Comparison of ENCODE assay signal across 25 cellular contexts in the genomic region with DNA sequence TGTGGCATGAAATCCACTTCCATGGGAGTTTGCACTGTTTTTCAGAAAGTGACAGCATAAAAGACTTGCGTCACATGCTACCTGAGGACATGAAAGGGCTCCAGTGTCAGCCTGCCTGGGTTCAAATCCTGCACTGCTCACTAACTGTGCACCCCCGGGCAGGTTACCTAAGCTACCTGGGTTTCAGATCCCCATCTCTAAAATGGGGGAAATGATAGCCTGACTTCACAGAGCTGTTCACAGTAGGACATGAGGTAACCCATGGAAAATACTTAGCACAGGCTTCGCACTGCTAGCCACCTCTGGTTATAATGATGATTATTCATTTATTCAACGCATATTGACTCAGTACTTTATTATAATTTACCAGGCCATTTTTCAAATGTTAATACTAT. TPM values are rescaled to one million over a fixed set of nuclear protein-coding genes. Genes with fewer than 3 reads are reported as not detected.
DNase-seq lines count a peak whose midpoint lies in the region; ATAC-seq and TF ChIP-seq lines count a peak whose summit lies in the region.
"Had no signal": no experiment of that assay in that cellular context is flagged by ENCODE, and none has a peak within 500 bp of the region (broad histone marks: within the 10 kb centered on the region; RNA-seq: fewer than 3 reads in every experiment).

No MANE protein-coding gene starts in this region.

- H3K4me3 ChIP-seq in right cardiac atrium (ENCODE audit: low read length) (no peak overlapping the region), left ventricle myocardium inferior (no peak overlapping the region), SU-DHL-6 (ENCODE audit: insufficient read depth, low read length, poor library complexity, severe bottlenecking) (no peak overlapping the region), SK-N-SH (ENCODE audit: low read depth in 2 of 2, low read length in 1 of 2) (no peak overlapping the region)
- H3K4me3 ChIP-seq: prostate gland, sigmoid colon, SJCRH30, vagina had no signal

- WGBS in right cardiac atrium, result 84% methylated on average over 4 of the region's 4 CpGs
- 81% methylated on average over 4 of the region's 4 CpGs for WGBS in SK-N-SH (ENCODE audit: low lambda C conversion rate)

- H3K27me3 ChIP-seq in right cardiac atrium (ENCODE audit: control insufficient read depth, insufficient read depth), result no peaks in the 10 kb centered on the region
- H3K27me3 ChIP-seq in left ventricle myocardium inferior (ENCODE audit: low read depth), result no peaks in the 10 kb centered on the region
- no peaks in the 10 kb centered on the region for H3K27me3 ChIP-seq in SU-DHL-6 (ENCODE audit: low read length)
- H3K27me3 ChIP-seq in layer of hippocampus (ENCODE audit: control insufficient read depth, insufficient read depth, low read length), result no peaks in the 10 kb centered on the region
- H3K27me3 ChIP-seq in SK-N-SH (ENCODE audit: insufficient read depth), result no peaks in the 10 kb centered on the region
- H3K27me3 ChIP-seq: sigmoid colon, SJCRH30, vagina had no signal

- POLR2A ChIA-PET in SK-N-SH (lab: Yijun Ruan, JAX), result no interaction called here

- H3K9ac ChIP-seq in SU-DHL-6 (ENCODE audit: low read length) (no peak overlapping the region), SK-N-SH (no peak overlapping the region)

- H3K9me3 ChIP-seq in right cardiac atrium (ENCODE audit: control insufficient read depth, low read length) (no peaks in the 10 kb centered on the region), left ventricle myocardium inferior (replicated peaks) (no peaks in the 10 kb centered on the region), SU-DHL-6 (ENCODE audit: insufficient read depth, low read length) (no peaks in the 10 kb centered on the region), SK-N-SH (no peaks in the 10 kb centered on the region)
- H3K9me3 ChIP-seq: prostate gland, sigmoid colon, SJCRH30, vagina had no signal

- no peak for TF ChIP-seq RAD21 in SK-N-SH (IDR thresholded peaks at IDR 0.05; ENCODE audit: low read length)

- H4K20me1 ChIP-seq in SU-DHL-6 (ENCODE audit: low read depth, low read length), result peaks cover 6% of the 10 kb centered on the region; the same call in 1 of the 2 replicates
- H4K20me1 ChIP-seq in SK-N-SH (ENCODE audit: insufficient read depth), result no peaks in the 10 kb centered on the region

- no peak for TF ChIP-seq CTCF in left ventricle myocardium inferior (IDR thresholded peaks at IDR 0.05; ENCODE audit: borderline replicate concordance)
- TF ChIP-seq CTCF in SU-DHL-6 (IDR thresholded peaks at IDR 0.05; ENCODE audit: insufficient read depth, low read length, poor library complexity, severe bottlenecking), result no peak
- no peak for TF ChIP-seq CTCF in SK-N-SH (IDR thresholded peaks at IDR 0.05)

- no peak for DNase-seq in right cardiac atrium
- no peak for DNase-seq in left ventricle myocardium inferior
- no peak for DNase-seq in activated gamma-delta T cell (lab: John Stamatoyannopoulos, UW)
- no peak for DNase-seq in SK-N-SH
- DNase-seq in activated CD4-positive, alpha-beta T cell treated with anti-CD3 and anti-CD28 coated beads for 48 hours, result no peak
- DNase-seq in activated T-cell treated with anti-CD3 and anti-CD28 coated beads, Interleukin-2, amount 50 U/mL, for 1 hour, result no peak
- DNase-seq: activated CD4-positive, CD25-positive, alpha-beta regulatory T cell treated with anti-CD3 and anti-CD28 coated beads, Interleukin-2, amount 50 U/mL, for 72 hours; activated effector memory CD4-positive, alpha-beta T cell treated with Interleukin-2 at 50 U/mL for 16 hours; activated naive CD8-positive, alpha-beta T cell treated with anti-CD3 and anti-CD28 coated beads, Interleukin-2, amount 10 ng/mL, durations not matched to agents 7 days and 5 days; DMS153; left ventricle myocardium superior; naive thymus-derived CD4-positive, alpha-beta T cell; NCI-H1092 treated with DMSO at 0.1 percent for 48 hours; NCI-H187; NCI-H2227 treated with DMSO at 0.1 percent for 48 hours; NCI-H526 treated with DMSO at 0.1 percent for 48 hours; sigmoid colon; SJCRH30; stimulated activated naive CD8-positive, alpha-beta T cell treated with anti-CD3 and anti-CD28 coated beads, Interleukin-15, Interleukin-2, amounts not matched to agents 100 U/mL and 50 U/mL, for 24 hours had no signal

- H3K9me2 ChIP-seq in SU-DHL-6 (replicated peaks; ENCODE audit: insufficient read depth, low read length), result no peaks in the 10 kb centered on the region
- H3K9me2 ChIP-seq in SK-N-SH, result no peaks in the 10 kb centered on the region

- H3F3A ChIP-seq in SU-DHL-6 (ENCODE audit: insufficient read depth) (peaks cover 17% of the 10 kb centered on the region), SK-N-SH (replicated peaks; ENCODE audit: insufficient read depth) (peaks cover 16% of the 10 kb centered on the region)

- no peak for ATAC-seq in right cardiac atrium
- ATAC-seq: activated CD8-positive, alpha-beta T cell treated with anti-CD3 and anti-CD28 coated beads for 36 hours; HCT116; left ventricle myocardium superior; naive thymus-derived CD4-positive, alpha-beta T cell; stimulated activated naive CD8-positive, alpha-beta T cell treated with anti-CD3 and anti-CD28 coated beads, Interleukin-15, Interleukin-2, amounts not matched to agents 100 U/mL and 50 U/mL, for 24 hours had no signal

- intact Hi-C loops in right cardiac atrium (cut with DNase I), result no loop called here
- intact Hi-C loops in left ventricle myocardium inferior (cut with micrococcal nuclease), result no loop called here

- H3K4me1 ChIP-seq in right cardiac atrium (ENCODE audit: control insufficient read depth, insufficient read depth, low read length) (peaks cover 11% of the 10 kb centered on the region), left ventricle myocardium inferior (peaks cover 61% of the 10 kb centered on the region), SK-N-SH (ENCODE audit: control insufficient read depth in 1 of 2, insufficient read depth in 2 of 2, low read depth in 1 of 2, low read length in 1 of 2) (peaks cover 0 to 27% of the 10 kb centered on the region in 2 experiments; a peak in 3 of 4 replicates)
- H3K4me1 ChIP-seq: prostate gland, SJCRH30 had no signal

- H3K36me3 ChIP-seq in left ventricle myocardium inferior (peaks cover 54% of the 10 kb centered on the region), SU-DHL-6 (ENCODE audit: low read length) (peaks cover 18% of the 10 kb centered on the region), SK-N-SH (replicated peaks in 1 of 2; ENCODE audit: control insufficient read depth in 1 of 2, insufficient read depth in 2 of 2, low read length in 1 of 2) (peaks cover 30 to 75% of the 10 kb centered on the region in 2 experiments)
- H3K36me3 ChIP-seq: prostate gland, SJCRH30 had no signal

- H3K4me2 ChIP-seq in SU-DHL-6 (ENCODE audit: low read depth, low read length, poor library complexity, severe bottlenecking) (peak overlapping the region; percentile 32), SK-N-SH (no peak overlapping the region)

- H3K27ac ChIP-seq in right cardiac atrium (ENCODE audit: low read length), result peak overlapping the region; percentile 17
- H3K27ac ChIP-seq in left ventricle myocardium inferior (replicated peaks), result no peak overlapping the region
- no peak overlapping the region for H3K27ac ChIP-seq in SU-DHL-6 (ENCODE audit: low read depth, low read length)
- H3K27ac ChIP-seq in layer of hippocampus (ENCODE audit: low read depth, low read length), result peak overlapping the region; percentile 4
- H3K27ac ChIP-seq in SK-N-SH (ENCODE audit: low read depth in 2 of 2, low read length in 1 of 2), result no peak overlapping the region
- H3K27ac ChIP-seq: prostate gland, sigmoid colon, SJCRH30, vagina had no signal

- CTCF ChIA-PET in SK-N-SH (lab: Yijun Ruan, JAX), result no interaction called here

- no peaks in the 10 kb centered on the region for H3K79me2 ChIP-seq in SU-DHL-6 (ENCODE audit: insufficient read depth, low read length)
- H3K79me2 ChIP-seq in SK-N-SH (ENCODE audit: insufficient read depth), result no peaks in the 10 kb centered on the region

- H2AFZ ChIP-seq in SU-DHL-6 (ENCODE audit: low read depth, low read length, severe bottlenecking) (no peak overlapping the region), SK-N-SH (ENCODE audit: low read depth) (no peak overlapping the region)

- TF ChIP-seq EP300 in SK-N-SH (IDR thresholded peaks at IDR 0.05; ENCODE audit: borderline replicate concordance in 1 of 2, low read depth in 1 of 2, low read length in 1 of 2), result no peak

TF ChIP-seq in SK-N-SH, 30 proteins besides CTCF, POLR2A, EP300 and RAD21 (continues in another document):
- no peak for TF ChIP-seq SIN3A (IDR thresholded peaks at IDR 0.05; ENCODE audit: borderline replicate concordance, low read depth, low read length)
- TF ChIP-seq POLR2AphosphoS5 (IDR thresholded peaks at IDR 0.05; ENCODE audit: low read depth, low read length), result no peak
- TF ChIP-seq, protein P1, sequence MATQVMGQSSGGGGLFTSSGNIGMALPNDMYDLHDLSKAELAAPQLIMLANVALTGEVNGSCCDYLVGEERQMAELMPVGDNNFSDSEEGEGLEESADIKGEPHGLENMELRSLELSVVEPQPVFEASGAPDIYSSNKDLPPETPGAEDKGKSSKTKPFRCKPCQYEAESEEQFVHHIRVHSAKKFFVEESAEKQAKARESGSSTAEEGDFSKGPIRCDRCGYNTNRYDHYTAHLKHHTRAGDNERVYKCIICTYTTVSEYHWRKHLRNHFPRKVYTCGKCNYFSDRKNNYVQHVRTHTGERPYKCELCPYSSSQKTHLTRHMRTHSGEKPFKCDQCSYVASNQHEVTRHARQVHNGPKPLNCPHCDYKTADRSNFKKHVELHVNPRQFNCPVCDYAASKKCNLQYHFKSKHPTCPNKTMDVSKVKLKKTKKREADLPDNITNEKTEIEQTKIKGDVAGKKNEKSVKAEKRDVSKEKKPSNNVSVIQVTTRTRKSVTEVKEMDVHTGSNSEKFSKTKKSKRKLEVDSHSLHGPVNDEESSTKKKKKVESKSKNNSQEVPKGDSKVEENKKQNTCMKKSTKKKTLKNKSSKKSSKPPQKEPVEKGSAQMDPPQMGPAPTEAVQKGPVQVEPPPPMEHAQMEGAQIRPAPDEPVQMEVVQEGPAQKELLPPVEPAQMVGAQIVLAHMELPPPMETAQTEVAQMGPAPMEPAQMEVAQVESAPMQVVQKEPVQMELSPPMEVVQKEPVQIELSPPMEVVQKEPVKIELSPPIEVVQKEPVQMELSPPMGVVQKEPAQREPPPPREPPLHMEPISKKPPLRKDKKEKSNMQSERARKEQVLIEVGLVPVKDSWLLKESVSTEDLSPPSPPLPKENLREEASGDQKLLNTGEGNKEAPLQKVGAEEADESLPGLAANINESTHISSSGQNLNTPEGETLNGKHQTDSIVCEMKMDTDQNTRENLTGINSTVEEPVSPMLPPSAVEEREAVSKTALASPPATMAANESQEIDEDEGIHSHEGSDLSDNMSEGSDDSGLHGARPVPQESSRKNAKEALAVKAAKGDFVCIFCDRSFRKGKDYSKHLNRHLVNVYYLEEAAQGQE (IDR thresholded peaks at IDR 0.05; ENCODE audit: low read depth, low read length), result no peak
- no peak for TF ChIP-seq TAF1 (IDR thresholded peaks at IDR 0.05; ENCODE audit: borderline replicate concordance, low read depth, low read length)
- TF ChIP-seq FOSL2 (IDR thresholded peaks at IDR 0.05; ENCODE audit: borderline replicate concordance, low read depth), result no peak

RNA-seq across cellular contexts. Expression of a gene that starts 23.1 kb away (rescaled TPM):
- total RNA-seq in right cardiac atrium (10 to 100 TPM; 21.0 to 41.8 (median 24.2) TPM), left ventricle myocardium inferior (40.2 TPM)
- polyA plus RNA-seq in right cardiac atrium (31.8 TPM), SK-N-SH (2012; rRNA removed) (25.2 and 27.5 TPM in 2 replicates)
- polyA plus RNA-seq in SK-N-SH (2012; cell fraction: cytosol; rRNA removed), result 27.7 and 30.3 TPM in 2 replicates
- 22.8 and 24.5 TPM in 2 replicates for polyA plus RNA-seq in SK-N-SH (2012; cell fraction: nucleus; rRNA removed)

Comparison
In these comparisons a context has a peak if more than half of its experiments do, and no peak if none do; other contexts are left out.
1. H3K27ac ChIP-seq: peak in right cardiac atrium (single experiment) and layer of hippocampus (single experiment); none in left ventricle myocardium inferior (single experiment), SU-DHL-6 (single experiment) and SK-N-SH (0 of 2).